ENCODE assay signal across 8 cellular contexts in the genomic region with DNA sequence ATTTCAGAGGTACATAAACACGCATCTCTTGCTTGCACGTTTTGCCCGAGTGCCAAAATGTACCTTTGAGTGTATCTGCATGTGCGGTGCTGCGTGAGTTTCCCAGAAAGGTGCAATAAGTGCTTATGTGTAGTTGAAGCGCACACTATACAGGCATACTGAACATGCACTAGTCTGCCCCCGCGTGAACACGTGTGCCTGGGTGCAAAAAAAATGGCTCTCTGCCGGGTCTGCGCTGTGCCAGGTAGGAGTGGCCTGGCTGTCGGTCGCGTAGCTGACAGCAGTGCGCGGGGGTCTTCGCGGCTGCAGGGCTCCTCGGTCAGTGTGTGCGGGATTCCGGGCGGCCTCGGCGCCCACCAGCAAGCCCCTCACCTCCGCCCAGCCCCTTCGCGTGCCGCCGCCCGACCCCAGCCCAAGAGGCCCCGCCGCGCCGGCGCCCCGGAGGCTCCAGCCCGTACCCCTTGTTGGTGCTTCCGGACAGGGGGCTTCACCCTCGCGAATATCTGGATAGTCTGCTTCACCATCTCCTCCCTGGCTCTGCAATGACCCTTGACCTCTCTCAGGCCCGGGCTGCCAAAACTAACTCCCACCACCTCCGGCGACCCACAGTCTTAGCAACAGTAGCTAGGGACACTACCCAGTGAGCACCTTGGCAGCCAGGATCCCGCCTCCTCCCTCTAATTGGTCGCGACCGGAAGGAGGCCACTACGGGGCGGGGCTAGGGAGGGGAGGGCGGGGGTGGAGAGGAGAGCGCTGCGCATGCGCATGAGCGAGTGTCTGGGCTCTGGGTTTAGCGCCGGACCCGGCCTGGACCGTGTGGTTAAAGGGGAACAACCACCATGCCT. TPM values are rescaled to one million over a fixed set of nuclear protein-coding genes. Genes with fewer than 3 reads are reported as not detected.
DNase-seq lines count a peak whose midpoint lies in the region; ATAC-seq, FAIRE-seq and TF ChIP-seq lines count a peak whose summit lies in the region.

A gene with protein sequence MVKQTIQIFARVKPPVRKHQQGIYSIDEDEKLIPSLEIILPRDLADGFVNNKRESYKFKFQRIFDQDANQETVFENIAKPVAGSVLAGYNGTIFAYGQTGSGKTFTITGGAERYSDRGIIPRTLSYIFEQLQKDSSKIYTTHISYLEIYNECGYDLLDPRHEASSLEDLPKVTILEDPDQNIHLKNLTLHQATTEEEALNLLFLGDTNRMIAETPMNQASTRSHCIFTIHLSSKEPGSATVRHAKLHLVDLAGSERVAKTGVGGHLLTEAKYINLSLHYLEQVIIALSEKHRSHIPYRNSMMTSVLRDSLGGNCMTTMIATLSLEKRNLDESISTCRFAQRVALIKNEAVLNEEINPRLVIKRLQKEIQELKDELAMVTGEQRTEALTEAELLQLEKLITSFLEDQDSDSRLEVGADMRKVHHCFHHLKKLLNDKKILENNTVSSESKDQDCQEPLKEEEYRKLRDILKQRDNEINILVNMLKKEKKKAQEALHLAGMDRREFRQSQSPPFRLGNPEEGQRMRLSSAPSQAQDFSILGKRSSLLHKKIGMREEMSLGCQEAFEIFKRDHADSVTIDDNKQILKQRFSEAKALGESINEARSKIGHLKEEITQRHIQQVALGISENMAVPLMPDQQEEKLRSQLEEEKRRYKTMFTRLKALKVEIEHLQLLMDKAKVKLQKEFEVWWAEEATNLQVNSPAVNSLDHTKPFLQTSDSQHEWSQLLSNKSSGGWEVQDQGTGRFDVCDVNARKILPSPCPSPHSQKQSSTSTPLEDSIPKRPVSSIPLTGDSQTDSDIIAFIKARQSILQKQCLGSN (minus strand): TSS at position 622 of the 845 bp plus-strand sequence. CDS start 98 bp downstream, at position 524.

- no peaks in the 10 kb centered on the region for H3K36me3 ChIP-seq in CD8-positive, alpha-beta memory T cell (ENCODE audit: insufficient read depth, low read length)
- no peaks in the 10 kb centered on the region for H3K36me3 ChIP-seq in OCI-LY7 (ENCODE audit: insufficient read depth, low read length)

- peak within 1 kb of the TSS; percentile 63 for H3K4me3 ChIP-seq in CD8-positive, alpha-beta memory T cell (ENCODE audit: low read length)
- peak within 1 kb of the TSS; percentile 70 for H3K4me3 ChIP-seq in OCI-LY7 (ENCODE audit: low read depth, low read length, poor library complexity, severe bottlenecking)

- H3K9me3 ChIP-seq in CD8-positive, alpha-beta memory T cell (ENCODE audit: low read length): no peaks in the 10 kb centered on the region
- H3K9me3 ChIP-seq in OCI-LY7 (ENCODE audit: low read length): no peaks in the 10 kb centered on the region

- BruUV-seq in OCI-LY7 (replicated peaks; lab: Mats Ljungman, UMichigan): no TSS peak

- H3K4me3 Mint-ChIP-seq in CD8-positive, alpha-beta memory T cell: peak within 1 kb of the TSS; percentile 75 to 92 (median 86)
- H3K4me3 Mint-ChIP-seq in naive thymus-derived CD8-positive, alpha-beta T cell: peak within 1 kb of the TSS; percentile 93 to 99 (median 98)
- peak within 1 kb of the TSS; percentile 75 for H3K4me3 Mint-ChIP-seq in stimulated activated effector memory CD8-positive, alpha-beta T cell treated with anti-CD3 and anti-CD28 coated beads, Interleukin-12 subunit alpha, Interleukin-12 subunit beta, amount 100 ng/mL, for 72 hours

- H3K4me2 ChIP-seq in OCI-LY7 (ENCODE audit: low read length): peak within 1 kb of the TSS; percentile 63

- peak; percentile 99 for ATAC-seq in GM21360 (IDR thresholded peaks at IDR 0.05; ENCODE audit: unreplicated experiment)
- peak; percentile 94 to 98 for ATAC-seq in naive thymus-derived CD8-positive, alpha-beta T cell
- ATAC-seq in stimulated activated effector memory CD8-positive, alpha-beta T cell treated with anti-CD3 and anti-CD28 coated beads, Interleukin-12 subunit alpha, Interleukin-12 subunit beta, amount 100 ng/mL, for 72 hours: peak; percentile 93

- H2AFZ ChIP-seq in OCI-LY7 (ENCODE audit: low read length): peak within 1 kb of the TSS; percentile 82

- H3K4me1 Mint-ChIP-seq in CD8-positive, alpha-beta memory T cell: peaks cover 0 to 5% (median 2%) of the 10 kb centered on the region in 3 donors
- peaks cover 4 to 13% (median 6%) of the 10 kb centered on the region in 4 donors for H3K4me1 Mint-ChIP-seq in naive thymus-derived CD8-positive, alpha-beta T cell
- H3K4me1 Mint-ChIP-seq in stimulated activated effector memory CD8-positive, alpha-beta T cell treated with anti-CD3 and anti-CD28 coated beads, Interleukin-12 subunit alpha, Interleukin-12 subunit beta, amount 100 ng/mL, for 72 hours: no peaks in the 10 kb centered on the region

- H3K9me2 ChIP-seq in OCI-LY7 (ENCODE audit: insufficient read depth, low read length): no peaks in the 10 kb centered on the region; the same call in 1 of the 2 replicates

- H3K27ac ChIP-seq in CD8-positive, alpha-beta memory T cell (ENCODE audit: low read depth, low read length): no peak within 1 kb of the TSS
- no peak within 1 kb of the TSS for H3K27ac ChIP-seq in OCI-LY7 (ENCODE audit: low read depth, low read length, poor library complexity, severe bottlenecking)

- H3K27me3 ChIP-seq in CD8-positive, alpha-beta memory T cell (ENCODE audit: insufficient read depth, low read length, poor library complexity, severe bottlenecking): no peaks in the 10 kb centered on the region

- peaks cover 5% of the 10 kb centered on the region for H3K4me1 ChIP-seq in CD8-positive, alpha-beta memory T cell (ENCODE audit: insufficient read depth, low read length)
- no peaks in the 10 kb centered on the region for H3K4me1 ChIP-seq in OCI-LY7 (ENCODE audit: insufficient read depth, low read length, poor library complexity, severe bottlenecking)

- H3K27ac Mint-ChIP-seq in CD8-positive, alpha-beta memory T cell: peak within 1 kb of the TSS in 2 of 8 donors; percentile 58 to 86
- peak within 1 kb of the TSS; percentile 41 to 97 (median 90) for H3K27ac Mint-ChIP-seq in naive thymus-derived CD8-positive, alpha-beta T cell
- H3K27ac Mint-ChIP-seq in stimulated activated effector memory CD8-positive, alpha-beta T cell treated with anti-CD3 and anti-CD28 coated beads, Interleukin-12 subunit alpha, Interleukin-12 subunit beta, amount 100 ng/mL, for 72 hours: peak within 1 kb of the TSS; percentile 50

- no peaks in the 10 kb centered on the region for H3K79me2 ChIP-seq in OCI-LY7 (ENCODE audit: insufficient read depth, low read depth, low read length)

- POLR2A ChIA-PET in CD8-positive, alpha-beta memory T cell (lab: Charles Lee): no interaction called here
- POLR2A ChIA-PET in OCI-LY7 (lab: Charles Lee): interaction anchor here (0.7 to 1.0 kb wide), 2 partner anchors 31 to 117 kb away, joined by 5 read pairs; no protein-coding TSS in a partner anchor
- POLR2A ChIA-PET in naive thymus-derived CD8-positive, alpha-beta T cell (lab: Charles Lee): no interaction called here

- no peaks in the 10 kb centered on the region for H3K36me3 Mint-ChIP-seq in CD8-positive, alpha-beta memory T cell
- H3K36me3 Mint-ChIP-seq in naive thymus-derived CD8-positive, alpha-beta T cell: no peaks in the 10 kb centered on the region
- no peaks in the 10 kb centered on the region for H3K36me3 Mint-ChIP-seq in stimulated activated effector memory CD8-positive, alpha-beta T cell treated with anti-CD3 and anti-CD28 coated beads, Interleukin-12 subunit alpha, Interleukin-12 subunit beta, amount 100 ng/mL, for 72 hours

- no peak for TF ChIP-seq CTCF in OCI-LY7 (conservative IDR thresholded peaks at IDR 0.05; ENCODE audit: low read length)

- intact Hi-C loops in OCI-LY7 (cut with micrococcal nuclease; ENCODE audit: unreplicated experiment): no loop called here

- H3K9me3 Mint-ChIP-seq in CD8-positive, alpha-beta memory T cell: peaks cover 0 to 4% (median 2%) of the 10 kb centered on the region in 5 donors
- no peaks in the 10 kb centered on the region for H3K9me3 Mint-ChIP-seq in naive thymus-derived CD8-positive, alpha-beta T cell
- H3K9me3 Mint-ChIP-seq in stimulated activated effector memory CD8-positive, alpha-beta T cell treated with anti-CD3 and anti-CD28 coated beads, Interleukin-12 subunit alpha, Interleukin-12 subunit beta, amount 100 ng/mL, for 72 hours: no peaks in the 10 kb centered on the region

- no peaks in the 10 kb centered on the region for H4K20me1 ChIP-seq in OCI-LY7 (ENCODE audit: insufficient read depth, low read length)

- peak; percentile 27 to 74 (median 49) for DNase-seq in CD8-positive, alpha-beta memory T cell
- DNase-seq in HTR-8/SVneo (ENCODE audit: insufficient read length, low spot score): peak; percentile 28
- peak; percentile 84 for DNase-seq in OCI-LY7 (ENCODE audit: low spot score)
- DNase-seq in activated T-helper 9 cell treated with anti-CD3 and anti-CD28 coated beads, Interleukin-2, amount 50 U/mL, for 16 hours (ENCODE audit: low read depth): peak; percentile 54
- DNase-seq in fibroblast of peridontal ligament (ENCODE audit: extremely low read depth): peak; percentile 80
- DNase-seq in naive thymus-derived CD8-positive, alpha-beta T cell: peak; percentile 68 to 93 (median 79)
- DNase-seq in stimulated activated effector memory CD8-positive, alpha-beta T cell treated with anti-CD3 and anti-CD28 coated beads, Interleukin-12 subunit alpha, Interleukin-12 subunit beta, amount 100 ng/mL, for 72 hours (ENCODE audit: low spot score in 2 of 2): peak; percentile 17 to 71

- CTCF ChIA-PET in CD8-positive, alpha-beta memory T cell (lab: Charles Lee): no interaction called here
- CTCF ChIA-PET in OCI-LY7 (lab: Charles Lee; ENCODE audit: unreplicated experiment): no interaction called here

- FAIRE-seq in HTR-8/SVneo (lab: Jason Lieb, UNC): no peak

- peaks cover 0 to 22% of the 10 kb centered on the region in 2 donors for H3K27me3 Mint-ChIP-seq in CD8-positive, alpha-beta memory T cell
- peaks cover 0 to 3% (median 0%) of the 10 kb centered on the region in 5 donors for H3K27me3 Mint-ChIP-seq in naive thymus-derived CD8-positive, alpha-beta T cell

RNA-seq across cellular contexts. Expression of the gene that starts here (rescaled TPM):
- under 1 TPM in 1 of 2 experiments, not detected in 1; 0.22 TPM for total RNA-seq in CD8-positive, alpha-beta memory T cell
- polyA plus RNA-seq in CD8-positive, alpha-beta memory T cell: 0.22 TPM
- total RNA-seq in OCI-LY7 (2014; rRNA removed; shearing (Covaris generic)): not detected in 2 replicates
- total RNA-seq in OCI-LY7 (2022): 0.17 TPM in 1 of 2 replicates, not detected in the other
- not detected for total RNA-seq in naive thymus-derived CD8-positive, alpha-beta T cell
- under 1 TPM in 1 of 3 donors, not detected in 2; 0.39 TPM for polyA plus RNA-seq in naive thymus-derived CD8-positive, alpha-beta T cell

Comparison
In these comparisons a context has a peak if more than half of its experiments do, and no peak if none do; other contexts are left out.
1. Peak in DNase-seq and H3K4me3 ChIP-seq in CD8-positive, alpha-beta memory T cell; RNA of the gene not detected or under 1 TPM.
2. Peak in DNase-seq, H3K4me3 ChIP-seq and H3K4me2 ChIP-seq in OCI-LY7; RNA of the gene not detected or under 1 TPM.
3. Peak in DNase-seq and ATAC-seq in naive thymus-derived CD8-positive, alpha-beta T cell; RNA of the gene not detected or under 1 TPM.
4. DNase-seq: peak in every context shown above with its lines; median percentile 84 in OCI-LY7; 80 in fibroblast of peridontal ligament; 79 in naive thymus-derived CD8-positive, alpha-beta T cell; 54 in activated T-helper 9 cell treated with anti-CD3 and anti-CD28 coated beads, Interleukin-2, amount 50 U/mL, for 16 hours; 49 in CD8-positive, alpha-beta memory T cell; 44 in stimulated activated effector memory CD8-positive, alpha-beta T cell treated with anti-CD3 and anti-CD28 coated beads, Interleukin-12 subunit alpha, Interleukin-12 subunit beta, amount 100 ng/mL, for 72 hours; 28 in HTR-8/SVneo.